Comparison of ENCODE assay signal across 1 cellular context in the genomic region with DNA sequence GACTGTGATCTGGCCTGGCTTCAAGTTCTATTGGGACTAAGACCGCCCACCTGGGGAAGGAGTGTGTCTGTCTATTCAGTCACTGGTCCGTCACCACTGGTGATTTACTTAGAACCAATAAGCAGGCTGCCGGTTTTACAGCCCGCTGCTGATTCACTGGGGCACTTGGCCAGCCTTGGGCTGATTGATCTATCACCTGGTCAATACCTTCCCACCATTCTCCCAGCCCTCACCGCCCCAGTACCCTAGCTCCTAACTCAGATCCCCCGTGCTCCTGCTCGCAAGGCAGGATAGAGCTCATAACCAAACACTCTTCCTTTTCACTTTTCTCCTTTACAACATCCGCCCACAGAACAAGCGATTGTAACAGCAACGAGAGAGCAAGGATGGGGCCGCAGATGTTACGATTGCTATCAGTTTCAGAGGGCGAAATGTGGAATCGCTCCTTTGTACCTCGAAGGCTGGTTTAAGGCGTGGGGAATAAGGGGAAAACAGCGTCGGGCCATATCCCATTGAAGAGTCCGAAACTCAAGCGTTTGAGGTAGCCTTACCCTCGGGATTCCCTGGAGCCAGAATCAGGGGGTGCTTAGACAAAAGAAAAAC.
TF ChIP-seq lines count a peak whose summit lies in the region.

No MANE protein-coding gene starts in this region.

TF ChIP-seq in SK-N-SH treated with all-trans-retinoic acid at 6 μM for 48 hours, 23 proteins besides CTCF, POLR2A, EP300 and RAD21 (continued from another document):
- TF ChIP-seq ARNTL (CRISPR knock-in tag; IDR thresholded peaks at IDR 0.05; ENCODE audit: borderline replicate concordance, low read depth) (no peak), ZNF565 (CRISPR knock-in tag; conservative IDR thresholded peaks at IDR 0.05; ENCODE audit: low read depth) (no peak), ZNF8 (CRISPR knock-in tag; IDR thresholded peaks at IDR 0.05) (no peak), ESRRG (CRISPR knock-in tag; IDR thresholded peaks at IDR 0.05) (no peak), BACH2 (CRISPR knock-in tag; IDR thresholded peaks at IDR 0.05; ENCODE audit: borderline replicate concordance) (no peak), ZFP30 (CRISPR knock-in tag; IDR thresholded peaks at IDR 0.05) (no peak)
- TF ChIP-seq, protein P1, sequence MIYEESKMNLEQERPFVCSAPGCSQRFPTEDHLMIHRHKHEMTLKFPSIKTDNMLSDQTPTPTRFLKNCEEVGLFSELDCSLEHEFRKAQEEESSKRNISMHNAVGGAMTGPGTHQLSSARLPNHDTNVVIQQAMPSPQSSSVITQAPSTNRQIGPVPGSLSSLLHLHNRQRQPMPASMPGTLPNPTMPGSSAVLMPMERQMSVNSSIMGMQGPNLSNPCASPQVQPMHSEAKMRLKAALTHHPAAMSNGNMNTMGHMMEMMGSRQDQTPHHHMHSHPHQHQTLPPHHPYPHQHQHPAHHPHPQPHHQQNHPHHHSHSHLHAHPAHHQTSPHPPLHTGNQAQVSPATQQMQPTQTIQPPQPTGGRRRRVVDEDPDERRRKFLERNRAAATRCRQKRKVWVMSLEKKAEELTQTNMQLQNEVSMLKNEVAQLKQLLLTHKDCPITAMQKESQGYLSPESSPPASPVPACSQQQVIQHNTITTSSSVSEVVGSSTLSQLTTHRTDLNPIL (CRISPR knock-in tag; IDR thresholded peaks at IDR 0.05; ENCODE audit: low read depth): no peak
